9 cellular contexts compared by ENCODE assay signal in genomic region chr6:47483853-47484546, GRCh38. TPM values are rescaled to one million over a fixed set of nuclear protein-coding genes. Genes with fewer than 3 reads are reported as not detected.
DNase-seq lines count a peak whose midpoint lies in the region; ATAC-seq and TF ChIP-seq lines count a peak whose summit lies in the region.
"Had no signal": no experiment of that assay in that cellular context is flagged by ENCODE, and none has a peak within 500 bp of the region (broad histone marks: within the 10 kb centered on the region; RNA-seq: fewer than 3 reads in every experiment).

No MANE protein-coding gene starts in this region.

- H3K79me2 ChIP-seq in PC-3 (ENCODE audit: low read length): peaks cover 94% of the 10 kb centered on the region

- peak; percentile 90 for DNase-seq in PC-3
- no peak for DNase-seq in left lobe of liver (ENCODE audit: low spot score)
- no peak for DNase-seq in AG08396 (ENCODE audit: low spot score)
- no peak for DNase-seq in NCI-H446 treated with DMSO at 0.1 percent for 48 hours (lab: John Stamatoyannopoulos, UW)
- no peak for DNase-seq in Peyer's patch
- no peak for DNase-seq in NCI-H2107 (lab: John Stamatoyannopoulos, UW)
- DNase-seq: stimulated activated CD8-positive, alpha-beta memory T cell treated with anti-CD3 and anti-CD28 coated beads, Interleukin-4, amount 100 ng/mL, for 48 hours had no signal

- H3K36me3 ChIP-seq in PC-3 (ENCODE audit: low read depth, low read length) (no peaks in the 10 kb centered on the region), Peyer's patch (no peaks in the 10 kb centered on the region)

- H3K9me3 ChIP-seq in PC-3 (ENCODE audit: low read length): no peaks in the 10 kb centered on the region
- no peaks in the 10 kb centered on the region for H3K9me3 ChIP-seq in Peyer's patch

- H3K9me2 ChIP-seq in PC-3 (replicated peaks; ENCODE audit: low read length): no peaks in the 10 kb centered on the region

- no TSS peak for BruUV-seq in PC-3 (replicated peaks; lab: Mats Ljungman, UMichigan)

- H3K4me1 ChIP-seq in PC-3 (ENCODE audit: insufficient read depth, low read length) (peaks cover 49% of the 10 kb centered on the region), Peyer's patch (peaks cover 0 to 35% (median 2%) of the 10 kb centered on the region in 4 donors)

- no peaks in the 10 kb centered on the region for H3K27me3 ChIP-seq in PC-3 (ENCODE audit: low read length)
- no peaks in the 10 kb centered on the region for H3K27me3 ChIP-seq in Peyer's patch

- ATAC-seq in GM18499 (IDR thresholded peaks at IDR 0.05; ENCODE audit: insufficient read depth, unreplicated experiment) (peak; percentile 46), HG02678 (IDR thresholded peaks at IDR 0.05; ENCODE audit: unreplicated experiment) (peak; percentile 53), PC-3 (peak; percentile 92), left lobe of liver (peak; percentile 89)

- peaks cover 6% of the 10 kb centered on the region for H3F3A ChIP-seq in PC-3 (ENCODE audit: low read length, unreplicated experiment)

- peak overlapping the region; percentile 19 for H3K9ac ChIP-seq in PC-3 (ENCODE audit: low read length)

- peak overlapping the region; percentile 73 for H3K4me2 ChIP-seq in PC-3 (ENCODE audit: low read length)

- intact Hi-C loops in PC-3 (cut with micrococcal nuclease): loop anchor here (5.0 to 10.0 kb wide), 3 partner anchors 111 to 248 kb away; no protein-coding TSS in a partner anchor

- POLR2A ChIA-PET in PC-3 (lab: Charles Lee; ENCODE audit: unreplicated experiment): interaction anchor here (0.6 kb wide), 3 partner anchors 59 to 70 kb away, joined by 3 to 6 read pairs (median 4); no protein-coding TSS in a partner anchor

- H4K20me1 ChIP-seq in PC-3 (ENCODE audit: low read length): peaks cover 62% of the 10 kb centered on the region

- H3K4me3 ChIP-seq in PC-3 (ENCODE audit: low read length): peak overlapping the region; percentile 45
- H3K4me3 ChIP-seq in Peyer's patch: no peak overlapping the region

- CTCF ChIA-PET in PC-3 (lab: Charles Lee): interaction anchor here (0.7 kb wide), 1 partner anchor 1298 kb away, joined by 3 read pairs; no protein-coding TSS in a partner anchor

- TF ChIP-seq POLR2A in Peyer's patch (IDR thresholded peaks at IDR 0.05): no peak

- no peak overlapping the region for H2AFZ ChIP-seq in PC-3 (ENCODE audit: low read length)

- TF ChIP-seq CTCF in PC-3 (conservative IDR thresholded peaks at IDR 0.05; ENCODE audit: low read depth, low read length) (no peak), Peyer's patch (IDR thresholded peaks at IDR 0.05) (no peak)

- H3K27ac ChIP-seq in PC-3 (ENCODE audit: low read length): peak overlapping the region; percentile 75
- no peak overlapping the region for H3K27ac ChIP-seq in Peyer's patch

RNA-seq across cellular contexts. Expression of gene CD2AP, which starts 6.4 kb away (rescaled TPM):
- total RNA-seq in PC-3 (2014; rRNA removed) (16.2 and 21.8 TPM in 2 replicates), left lobe of liver (10.7 TPM), Peyer's patch (100 to 1,000 TPM in 2 of 4 donors, 10 to 100 TPM in 2; 59.4 to 151 (median 96.8) TPM)
